23 cellular contexts compared by ENCODE assay signal in genomic region chr1:245837741-245838140, GRCh38.
A peak's percentile ranks its signal among the peaks of the same experiment; 100 is the strongest.
DNase-seq lines count a peak whose midpoint lies in the region; ATAC-seq and TF ChIP-seq lines count a peak whose summit lies in the region.
"Had no signal": no experiment of that assay in that cellular context is flagged by ENCODE, and none has a peak within 500 bp of the region (broad histone marks: within the 10 kb centered on the region; RNA-seq: fewer than 3 reads in every experiment).

No MANE protein-coding gene starts in this region.

- WGBS in trophoblast cell (ENCODE audit: extremely low coverage, insufficient coverage, insufficient read length): no CpG with 5 or more reads among the region's 4 CpGs

- ATAC-seq in RWPE2 (ENCODE audit: low read depth): 0 out of 3 replicates have a peak, but pooled peaks have one; percentile 33
- ATAC-seq: gastrocnemius medialis, K562 had no signal

- TF ChIP-seq CTCF in RWPE2 (IDR thresholded peaks at IDR 0.05; ENCODE audit: poor library complexity, severe bottlenecking) (no peak), fibroblast of mammary gland (conservative IDR thresholded peaks at IDR 0.05; ENCODE audit: control insufficient read depth, insufficient read depth, low read depth, low read length) (no peak)

- H2AK5ac ChIP-seq in trophoblast cell (ENCODE audit: low read length): no peak overlapping the region

- H3K14ac ChIP-seq in trophoblast cell (ENCODE audit: low read length): no peak overlapping the region

- H3K4me3 ChIP-seq in RWPE2 (ENCODE audit: severe bottlenecking): no peak overlapping the region
- H3K4me3 ChIP-seq in fibroblast of mammary gland (ENCODE audit: control insufficient read depth, low read depth, low read length): no peak overlapping the region
- H3K4me3 ChIP-seq in trophoblast cell (ENCODE audit: low read depth, low read length): no peak overlapping the region
- H3K4me3 ChIP-seq: cardiac muscle cell, gastrocnemius medialis, K562, Peyer's patch, stomach, vagina had no signal

- H2BK5ac ChIP-seq in trophoblast cell (ENCODE audit: low read depth, low read length, poor library complexity): no peak overlapping the region

- no peak overlapping the region for H2BK12ac ChIP-seq in trophoblast cell (ENCODE audit: low read length)

- no peak overlapping the region for H3K4ac ChIP-seq in trophoblast cell (ENCODE audit: low read depth, low read length)

- no peak overlapping the region for H3K18ac ChIP-seq in trophoblast cell (ENCODE audit: low read length)

- no peak overlapping the region for H3K27ac ChIP-seq in RWPE2 (ENCODE audit: poor library complexity, severe bottlenecking)
- H3K27ac ChIP-seq in trophoblast cell (ENCODE audit: low read depth, low read length): peak overlapping the region; percentile 56
- H3K27ac ChIP-seq: C4-2B, cardiac muscle cell, gastrocnemius medialis, Peyer's patch, stomach, vagina had no signal

- no peaks in the 10 kb centered on the region for H3K79me2 ChIP-seq in trophoblast cell (ENCODE audit: control insufficient read depth, insufficient read depth, low read length, poor library complexity)

- H2AFZ ChIP-seq in trophoblast cell (ENCODE audit: insufficient read depth, low read length, poor library complexity): no peak overlapping the region

- H4K8ac ChIP-seq in trophoblast cell (ENCODE audit: low read depth, low read length): no peak overlapping the region

- H3K4me1 ChIP-seq in RWPE2 (ENCODE audit: insufficient read depth, poor library complexity, severe bottlenecking) (no peaks in the 10 kb centered on the region), trophoblast cell (ENCODE audit: control insufficient read depth in 1 of 2, insufficient read depth in 2 of 2, low read length in 2 of 2) (peaks cover 15 to 21% of the 10 kb centered on the region in 2 experiments)
- H3K4me1 ChIP-seq: gastrocnemius medialis, Peyer's patch, stomach, vagina had no signal

- H4K12ac ChIP-seq in trophoblast cell (ENCODE audit: low read depth, low read length): no peak overlapping the region

- no peak overlapping the region for H3K9ac ChIP-seq in trophoblast cell (ENCODE audit: low read length)

- peaks cover 13% of the 10 kb centered on the region for H3K79me1 ChIP-seq in trophoblast cell (ENCODE audit: low read length)

- DNase-seq in HCEC 1CT: peak; percentile 42
- no peak for DNase-seq in RWPE2 (ENCODE audit: low spot score)
- DNase-seq in fibroblast of mammary gland (ENCODE audit: low read depth): peak; percentile 53
- DNase-seq in trophoblast cell: peak in 1 of 2 donors; percentile 16
- DNase-seq in NCI-H1092 (lab: John Stamatoyannopoulos, UW): no peak
- DNase-seq in HPDE6-E6E7 (ENCODE audit: extremely low spot score): no peak
- no peak for DNase-seq in mesenteric fat pad (ENCODE audit: low spot score)
- DNase-seq: activated B cell treated with CpG ODN at 0.5 μM for 24 hours; activated CD8-positive, alpha-beta memory T cell treated with anti-CD3 and anti-CD28 coated beads, Interleukin-2, amount 50 U/mL, for 4 hours; activated naive CD4-positive, alpha-beta T cell treated with anti-CD3 and anti-CD28 coated beads for 36 hours; DMS79; gastrocnemius medialis; H7; NCI-H1105; NCI-H510A treated with DMSO at 0.1 percent for 48 hours; Peyer's patch; stimulated activated CD4-positive, alpha-beta T cell treated with anti-CD3 and anti-CD28 coated beads, Interleukin-12 subunit alpha, Interleukin-12 subunit beta, amount 100 ng/mL, for 4 hours; stomach; T-helper 1 cell had no signal

- H3K36me3 ChIP-seq in RWPE2 (ENCODE audit: low read depth) (no peaks in the 10 kb centered on the region), trophoblast cell (ENCODE audit: control insufficient read depth in 1 of 2, insufficient read depth in 2 of 2, low read length in 2 of 2) (no peaks in the 10 kb centered on the region)
- H3K36me3 ChIP-seq: cardiac muscle cell, gastrocnemius medialis, Peyer's patch, vagina had no signal

- H2BK120ac ChIP-seq in trophoblast cell (ENCODE audit: insufficient read depth, low read length, poor library complexity): no peak overlapping the region

- H3K27me3 ChIP-seq in RWPE2 (ENCODE audit: insufficient read depth, poor library complexity, severe bottlenecking) (no peaks in the 10 kb centered on the region), trophoblast cell (ENCODE audit: insufficient read depth, low read length) (no peaks in the 10 kb centered on the region)
- H3K27me3 ChIP-seq: cardiac muscle cell, gastrocnemius medialis, Peyer's patch, stomach, vagina had no signal

- H4K91ac ChIP-seq in trophoblast cell (ENCODE audit: low read depth, low read length): no peak overlapping the region

- H3K9me3 ChIP-seq in RWPE2 (ENCODE audit: severe bottlenecking) (no peaks in the 10 kb centered on the region), trophoblast cell (ENCODE audit: insufficient read depth, low read depth, low read length) (no peaks in the 10 kb centered on the region)
- H3K9me3 ChIP-seq: gastrocnemius medialis, Peyer's patch, stomach, vagina had no signal

- no peak overlapping the region for H3K4me2 ChIP-seq in trophoblast cell (ENCODE audit: low read length)

- H3K23ac ChIP-seq in trophoblast cell (ENCODE audit: low read length): no peak overlapping the region

Comparison
In these comparisons a context has a peak if more than half of its experiments do, and no peak if none do; other contexts are left out.
1. DNase-seq: peak in HCEC 1CT (single experiment) and fibroblast of mammary gland (single experiment); none in RWPE2 (single experiment), NCI-H1092 (single experiment), HPDE6-E6E7 (single experiment) and mesenteric fat pad (single experiment).